Comparison of ENCODE assay signal across 8 cellular contexts in genomic region chr15:70036585-70037343, GRCh38.
A peak's percentile ranks its signal among the peaks of the same experiment; 100 is the strongest.
DNase-seq lines count a peak whose midpoint lies in the region; ATAC-seq lines count a peak whose summit lies in the region.

No MANE protein-coding gene starts in this region.

- intact Hi-C loops in posterior vena cava (cut with DNase I), result no loop called here
- intact Hi-C loops in right cardiac atrium (cut with DNase I), result no loop called here

- WGBS in right cardiac atrium, result 79% methylated on average over 5 of the region's 5 CpGs

- H3K27ac ChIP-seq in right cardiac atrium (ENCODE audit: low read length), result no peak overlapping the region

- H3K9me3 ChIP-seq in right cardiac atrium (ENCODE audit: control insufficient read depth, low read length), result no peaks in the 10 kb centered on the region

- H3K27me3 ChIP-seq in right cardiac atrium (ENCODE audit: control insufficient read depth, insufficient read depth), result no peaks in the 10 kb centered on the region

- H3K4me3 ChIP-seq in right cardiac atrium (ENCODE audit: low read length), result no peak overlapping the region

- ATAC-seq in HG02938 (IDR thresholded peaks at IDR 0.05; ENCODE audit: unreplicated experiment) (peak; percentile 89), right cardiac atrium (no peak)

- H3K4me1 ChIP-seq in right cardiac atrium (ENCODE audit: control insufficient read depth, insufficient read depth, low read length), result no peaks in the 10 kb centered on the region

- DNase-seq in NCI-H2196 (lab: John Stamatoyannopoulos, UW; ENCODE audit: unreplicated experiment) (peak; percentile 72), NCI-H2196 treated with DMSO at 0.1 percent for 48 hours (lab: John Stamatoyannopoulos, UW; ENCODE audit: unreplicated experiment) (no peak), NCI-H345 (lab: John Stamatoyannopoulos, UW) (peak; percentile 69), posterior vena cava (ENCODE audit: low spot score) (peak; percentile 43), right cardiac atrium (no peak), hippocampal formation (lab: John Stamatoyannopoulos, UW) (no peak), NCI-H446 (lab: John Stamatoyannopoulos, UW) (no peak)

Comparison
In these comparisons a context has a peak if more than half of its experiments do, and no peak if none do; other contexts are left out.
1. DNase-seq: peak in NCI-H2196 (single experiment), NCI-H345 (single experiment) and posterior vena cava (single experiment); none in NCI-H2196 treated with DMSO at 0.1 percent for 48 hours (single experiment), right cardiac atrium (0 of 3), hippocampal formation (0 of 2) and NCI-H446 (0 of 2).